Comparison of ENCODE assay signal across 14 cellular contexts in the genomic region with DNA sequence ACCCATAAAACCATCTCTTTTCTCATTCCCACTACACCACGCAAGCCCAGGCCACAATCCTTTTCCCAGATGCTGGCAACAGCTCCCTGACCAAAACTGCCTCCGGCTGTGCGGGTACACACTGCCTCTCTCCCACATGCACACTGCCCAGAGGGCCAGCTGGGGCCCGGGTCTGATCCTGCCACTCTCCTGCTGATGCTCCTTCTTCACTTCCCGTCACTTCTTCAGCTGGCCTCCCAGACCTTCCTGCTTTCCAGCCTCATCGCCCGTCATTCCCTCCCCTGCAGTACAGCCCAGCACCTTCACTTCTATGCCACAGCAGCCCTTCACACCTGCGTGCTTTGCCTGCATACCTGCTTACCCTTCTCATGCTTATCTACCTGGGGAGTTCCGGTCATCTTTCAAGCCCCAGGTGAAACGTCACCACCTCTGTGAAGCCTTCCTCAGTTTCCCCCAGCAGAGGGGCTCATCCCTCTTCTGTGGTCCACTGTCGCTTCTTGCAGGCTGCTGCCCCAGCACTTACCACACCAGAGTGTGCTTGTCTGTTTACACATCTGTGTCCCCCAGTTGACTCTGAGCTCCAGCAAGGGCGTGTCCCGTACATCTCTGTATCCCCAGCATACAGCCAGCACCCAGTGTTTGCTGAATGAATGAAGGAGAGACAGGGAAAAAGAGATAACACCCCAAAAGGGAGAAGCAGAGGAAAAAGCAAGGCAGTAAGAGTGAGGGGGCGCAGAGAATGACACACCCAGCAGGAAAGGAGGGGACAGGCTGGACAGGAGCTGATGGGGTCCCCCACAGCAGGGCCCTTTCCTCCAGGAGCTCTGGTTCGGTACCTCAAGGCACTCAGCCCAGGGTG. TPM values are rescaled to one million over a fixed set of nuclear protein-coding genes. Genes with fewer than 3 reads are reported as not detected.
"Had no signal": no experiment of that assay in that cellular context is flagged by ENCODE, and none has a peak within 500 bp of the region (broad histone marks: within the 10 kb centered on the region; RNA-seq: fewer than 3 reads in every experiment).

No MANE protein-coding gene starts in this region.

- H3K27me3 ChIP-seq: dorsolateral prefrontal cortex, upper lobe of left lung had no signal

- DNase-seq: activated CD8-positive, alpha-beta memory T cell treated with anti-CD3 and anti-CD28 coated beads, Interleukin-2, amount 10 ng/mL, durations not matched to agents 7 days and 5 days; activated gamma-delta T cell; activated T-cell treated with anti-CD3 and anti-CD28 coated beads, Interleukin-2, amount 50 U/mL, for 4 hours; left colon; mucosa of descending colon; naive thymus-derived CD8-positive, alpha-beta T cell; occipital lobe had no signal

- H3K27ac Mint-ChIP-seq: activated CD8-positive, alpha-beta memory T cell treated with anti-CD3 and anti-CD28 coated beads, Interleukin-2, amount 10 ng/mL, durations not matched to agents 7 days and 5 days; activated naive CD8-positive, alpha-beta T cell; T-helper 1 cell treated with Interleukin-12 subunit alpha and Interleukin-12 subunit beta and Interleukin-4 antibody, amounts not matched to agents 30 μg/mL and 1 μg/mL, for 36 hours had no signal

- ATAC-seq: activated CD4-positive, CD25-positive, alpha-beta regulatory T cell treated with anti-CD3 and anti-CD28 coated beads, Interleukin-2, amount 50 U/mL, for 24 hours; activated CD8-positive, alpha-beta memory T cell treated with anti-CD3 and anti-CD28 coated beads, Interleukin-2, amount 10 ng/mL, durations not matched to agents 7 days and 5 days; left colon; naive thymus-derived CD8-positive, alpha-beta T cell had no signal

- H3K36me3 Mint-ChIP-seq: activated CD8-positive, alpha-beta memory T cell treated with anti-CD3 and anti-CD28 coated beads, Interleukin-2, amount 10 ng/mL, durations not matched to agents 7 days and 5 days; activated naive CD8-positive, alpha-beta T cell had no signal

- H3K27me3 Mint-ChIP-seq: activated naive CD8-positive, alpha-beta T cell had no signal

- H3K27ac ChIP-seq: dorsolateral prefrontal cortex, esophagus muscularis mucosa had no signal

- H3K4me3 Mint-ChIP-seq: activated CD8-positive, alpha-beta memory T cell treated with anti-CD3 and anti-CD28 coated beads, Interleukin-2, amount 10 ng/mL, durations not matched to agents 7 days and 5 days; activated naive CD8-positive, alpha-beta T cell; activated T-cell treated with anti-CD3 and anti-CD28 coated beads, Interleukin-2, amount 50 U/mL, for 4 hours; naive thymus-derived CD8-positive, alpha-beta T cell; T-helper 1 cell treated with Interleukin-12 subunit alpha and Interleukin-12 subunit beta and Interleukin-4 antibody, amounts not matched to agents 30 μg/mL and 1 μg/mL, for 36 hours had no signal

- H3K9me3 ChIP-seq: esophagus muscularis mucosa, mucosa of descending colon, upper lobe of left lung had no signal

- H3K4me3 ChIP-seq: dorsolateral prefrontal cortex, esophagus muscularis mucosa, lung, mucosa of descending colon, upper lobe of left lung had no signal

- H3K9me3 Mint-ChIP-seq: activated T-cell treated with anti-CD3 and anti-CD28 coated beads, Interleukin-2, amount 50 U/mL, for 4 hours; naive thymus-derived CD8-positive, alpha-beta T cell; T-helper 1 cell treated with Interleukin-12 subunit alpha and Interleukin-12 subunit beta and Interleukin-4 antibody, amounts not matched to agents 30 μg/mL and 1 μg/mL, for 36 hours had no signal

- H3K36me3 ChIP-seq: esophagus muscularis mucosa, upper lobe of left lung had no signal

RNA-seq across cellular contexts. Expression of a gene that starts 22.2 kb away (rescaled TPM):
- total RNA-seq: activated CD8-positive, alpha-beta memory T cell treated with anti-CD3 and anti-CD28 coated beads, Interleukin-2, amount 10 ng/mL, durations not matched to agents 7 days and 5 days; activated T-cell treated with anti-CD3 and anti-CD28 coated beads, Interleukin-2, amount 50 U/mL, for 4 hours; naive thymus-derived CD8-positive, alpha-beta T cell had no signal
- polyA plus RNA-seq: naive thymus-derived CD8-positive, alpha-beta T cell had no signal
